Comparison of ENCODE assay signal across 8 cellular contexts in the genomic region with DNA sequence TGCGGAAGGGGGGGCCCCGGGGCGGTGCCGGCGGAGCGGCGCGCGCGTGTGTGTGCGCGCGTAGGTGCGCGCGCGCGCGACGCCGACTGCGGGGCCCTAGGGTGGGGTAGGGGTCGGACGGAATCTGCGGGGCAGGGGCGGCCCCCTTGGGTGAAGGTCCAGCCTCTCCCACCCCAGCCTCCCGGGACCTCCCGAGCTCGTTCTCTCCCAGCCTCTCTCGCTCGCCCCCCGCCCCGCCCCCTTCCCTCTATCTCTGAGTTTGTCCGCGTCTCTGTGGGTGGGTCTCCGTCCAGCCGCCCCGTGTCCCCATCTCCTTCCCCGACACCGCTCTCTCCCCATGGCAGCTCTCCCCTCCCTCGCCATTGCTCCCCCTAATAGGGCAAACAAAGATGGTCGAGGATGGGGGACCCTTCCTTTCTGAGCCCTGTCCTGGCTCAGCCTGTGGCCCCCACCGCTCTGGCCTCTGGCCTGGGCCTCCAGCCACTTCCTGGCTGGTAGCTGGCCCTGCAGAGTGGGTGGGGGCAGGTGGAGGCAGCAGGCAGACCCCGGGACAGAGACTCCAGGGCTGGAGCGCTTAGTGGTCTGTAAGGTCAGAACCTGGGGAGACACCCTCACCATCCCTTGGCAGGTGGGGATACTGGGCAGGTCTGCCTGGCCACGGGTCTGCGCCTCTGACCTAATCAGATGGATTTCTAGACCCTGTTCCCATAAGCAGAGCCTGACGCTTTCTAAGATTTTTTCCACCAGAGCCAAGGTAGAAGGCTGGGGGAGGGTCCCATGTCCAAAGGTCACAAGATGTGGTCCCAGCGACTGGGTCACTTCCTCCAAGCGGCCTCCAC. TPM values are rescaled to one million over a fixed set of nuclear protein-coding genes. Genes with fewer than 3 reads are reported as not detected.
DNase-seq lines count a peak whose midpoint lies in the region; ATAC-seq and TF ChIP-seq lines count a peak whose summit lies in the region.

No MANE protein-coding gene starts in this region.

- peak overlapping the region; percentile 41 to 84 (median 60) for H3K27ac Mint-ChIP-seq in CD8-positive, alpha-beta memory T cell
- no peak overlapping the region for H3K27ac Mint-ChIP-seq in activated CD4-positive, alpha-beta memory T cell treated with anti-CD3 and anti-CD28 coated beads for 36 hours

- H3K27me3 ChIP-seq in CD8-positive, alpha-beta memory T cell (ENCODE audit: insufficient read depth, low read length, poor library complexity, severe bottlenecking) = no peaks in the 10 kb centered on the region
- H3K27me3 ChIP-seq in left ventricle myocardium inferior (ENCODE audit: low read depth) = peaks cover 36% of the 10 kb centered on the region
- peaks cover 0 to 22% (median 10%) of the 10 kb centered on the region in 3 donors for H3K27me3 ChIP-seq in psoas muscle (ENCODE audit: insufficient read depth in 3 of 3, low read length in 2 of 3)

- TF ChIP-seq CTCF in left ventricle myocardium inferior (IDR thresholded peaks at IDR 0.05; ENCODE audit: borderline replicate concordance) (no peak), psoas muscle (IDR thresholded peaks at IDR 0.05) (no peak)

- CTCF ChIA-PET in CD8-positive, alpha-beta memory T cell (lab: Charles Lee) = interaction anchor here (0.6 to 5.6 kb wide), 5 partner anchors 14 to 676 kb away, joined by 3 to 46 read pairs (median 3); no protein-coding TSS in a partner anchor
- CTCF ChIA-PET in activated CD4-positive, alpha-beta memory T cell treated with anti-CD3 and anti-CD28 coated beads for 36 hours (lab: Charles Lee) = interaction anchor here (1.7 to 2.9 kb wide), 2 partner anchors 16 kb away, joined by 4 to 15 read pairs; no protein-coding TSS in a partner anchor

- POLR2A ChIA-PET in CD8-positive, alpha-beta memory T cell (lab: Charles Lee) = interaction anchor here (2.2 kb wide), 1 partner anchor 16 kb away, joined by 7 read pairs; no protein-coding TSS in a partner anchor
- POLR2A ChIA-PET in activated CD4-positive, alpha-beta memory T cell treated with anti-CD3 and anti-CD28 coated beads for 36 hours (lab: Charles Lee) = no interaction called here

- H3K27me3 Mint-ChIP-seq in CD8-positive, alpha-beta memory T cell = no peaks in the 10 kb centered on the region
- no peaks in the 10 kb centered on the region for H3K27me3 Mint-ChIP-seq in activated CD4-positive, alpha-beta memory T cell treated with anti-CD3 and anti-CD28 coated beads for 36 hours

- WGBS in psoas muscle, 3 donors = 10 to 27% (median 12%) methylated on average over 20 to 50 of the region's 50 CpGs

- peaks cover 0 to 5% (median 0%) of the 10 kb centered on the region in 3 donors for H3K36me3 Mint-ChIP-seq in CD8-positive, alpha-beta memory T cell
- H3K36me3 Mint-ChIP-seq in activated CD4-positive, alpha-beta memory T cell treated with anti-CD3 and anti-CD28 coated beads for 36 hours = no peaks in the 10 kb centered on the region

- peak overlapping the region; percentile 70 to 90 (median 77) for H3K4me3 Mint-ChIP-seq in CD8-positive, alpha-beta memory T cell
- peak overlapping the region; percentile 70 for H3K4me3 Mint-ChIP-seq in activated CD4-positive, alpha-beta memory T cell treated with anti-CD3 and anti-CD28 coated beads for 36 hours

- no peaks in the 10 kb centered on the region for H3K9me3 Mint-ChIP-seq in CD8-positive, alpha-beta memory T cell
- H3K9me3 Mint-ChIP-seq in activated CD4-positive, alpha-beta memory T cell treated with anti-CD3 and anti-CD28 coated beads for 36 hours = no peaks in the 10 kb centered on the region

- peak overlapping the region; percentile 70 for H3K4me3 ChIP-seq in CD8-positive, alpha-beta memory T cell (ENCODE audit: low read length)
- H3K4me3 ChIP-seq in left ventricle myocardium inferior = peak overlapping the region; percentile 69
- peak overlapping the region; percentile 58 for H3K4me3 ChIP-seq in psoas muscle

- H3K36me3 ChIP-seq in CD8-positive, alpha-beta memory T cell (ENCODE audit: insufficient read depth, low read length) = no peaks in the 10 kb centered on the region
- H3K36me3 ChIP-seq in left ventricle myocardium inferior = no peaks in the 10 kb centered on the region
- no peaks in the 10 kb centered on the region for H3K36me3 ChIP-seq in psoas muscle (ENCODE audit: insufficient read depth in 1 of 2, low read depth in 1 of 2)

- H3K27ac ChIP-seq in CD8-positive, alpha-beta memory T cell (ENCODE audit: low read depth, low read length) = peak overlapping the region; percentile 15
- H3K27ac ChIP-seq in left ventricle myocardium inferior (replicated peaks) (no peak overlapping the region), psoas muscle (no peak overlapping the region)

- peak in 1 of 5 donors; percentile 58 for DNase-seq in CD8-positive, alpha-beta memory T cell
- DNase-seq in activated CD4-positive, alpha-beta memory T cell treated with anti-CD3 and anti-CD28 coated beads for 36 hours = no peak
- DNase-seq in left ventricle myocardium inferior = no peak
- peak; percentile 38 to 47 for DNase-seq in psoas muscle
- DNase-seq in D341Med (ENCODE audit: low spot score) = no peak
- no peak for DNase-seq in Kasumi-1 (lab: John Stamatoyannopoulos, UW)

- intact Hi-C loops in activated CD4-positive, alpha-beta memory T cell treated with anti-CD3 and anti-CD28 coated beads for 36 hours (cut with micrococcal nuclease) = loop anchor here (1.0 kb wide), 1 partner anchor 16 kb away; no protein-coding TSS in a partner anchor
- intact Hi-C loops in left ventricle myocardium inferior (cut with micrococcal nuclease) = no loop called here
- intact Hi-C loops in psoas muscle (cut with DNase I) = no loop called here

- peaks cover 77% of the 10 kb centered on the region for H3K4me1 ChIP-seq in CD8-positive, alpha-beta memory T cell (ENCODE audit: insufficient read depth, low read length)
- H3K4me1 ChIP-seq in left ventricle myocardium inferior (peaks cover 32% of the 10 kb centered on the region), psoas muscle (no peaks in the 10 kb centered on the region)

- peaks cover 66 to 84% (median 70%) of the 10 kb centered on the region in 3 donors for H3K4me1 Mint-ChIP-seq in CD8-positive, alpha-beta memory T cell
- peaks cover 33% of the 10 kb centered on the region for H3K4me1 Mint-ChIP-seq in activated CD4-positive, alpha-beta memory T cell treated with anti-CD3 and anti-CD28 coated beads for 36 hours (ENCODE audit: low read depth)

- H3K9me3 ChIP-seq in CD8-positive, alpha-beta memory T cell (ENCODE audit: low read length) = no peaks in the 10 kb centered on the region
- H3K9me3 ChIP-seq in left ventricle myocardium inferior (replicated peaks) (no peaks in the 10 kb centered on the region), psoas muscle (no peaks in the 10 kb centered on the region)

- ATAC-seq in psoas muscle (no peak), GM21381 (IDR thresholded peaks at IDR 0.05; ENCODE audit: unreplicated experiment) (no peak), HG03196 (IDR thresholded peaks at IDR 0.05; ENCODE audit: unreplicated experiment) (no peak)

RNA-seq across cellular contexts. Expression of gene PRR5, which starts 32.9 kb away (rescaled TPM):
- 10 to 100 TPM; 26.4 to 29.9 TPM for total RNA-seq in CD8-positive, alpha-beta memory T cell
- 175 TPM for polyA plus RNA-seq in CD8-positive, alpha-beta memory T cell
- total RNA-seq in activated CD4-positive, alpha-beta memory T cell treated with anti-CD3 and anti-CD28 coated beads for 36 hours = 10 to 100 TPM; 10.3 to 11.8 TPM
- total RNA-seq in left ventricle myocardium inferior (2.9 TPM), psoas muscle (1 to 10 TPM in 3 of 4 donors, under 1 TPM in 1; 0.96 to 2.9 (median 2.5) TPM)
- polyA plus RNA-seq in psoas muscle = 1 to 10 TPM in 1 of 3 donors, under 1 TPM in 2; 0.48 to 1.6 (median 0.75) TPM

Comparison
In these comparisons a context has a peak if more than half of its experiments do, and no peak if none do; other contexts are left out.
1. DNase-seq: peak in psoas muscle (2 of 2); none in activated CD4-positive, alpha-beta memory T cell treated with anti-CD3 and anti-CD28 coated beads for 36 hours (single experiment), left ventricle myocardium inferior (single experiment), D341Med (single experiment) and Kasumi-1 (0 of 2).
2. Peak in every context shown above with its lines, with median percentiles within 50 percentile points of each other: H3K4me3 ChIP-seq.